ENCODE assay signal across 8 cellular contexts in the genomic region with DNA sequence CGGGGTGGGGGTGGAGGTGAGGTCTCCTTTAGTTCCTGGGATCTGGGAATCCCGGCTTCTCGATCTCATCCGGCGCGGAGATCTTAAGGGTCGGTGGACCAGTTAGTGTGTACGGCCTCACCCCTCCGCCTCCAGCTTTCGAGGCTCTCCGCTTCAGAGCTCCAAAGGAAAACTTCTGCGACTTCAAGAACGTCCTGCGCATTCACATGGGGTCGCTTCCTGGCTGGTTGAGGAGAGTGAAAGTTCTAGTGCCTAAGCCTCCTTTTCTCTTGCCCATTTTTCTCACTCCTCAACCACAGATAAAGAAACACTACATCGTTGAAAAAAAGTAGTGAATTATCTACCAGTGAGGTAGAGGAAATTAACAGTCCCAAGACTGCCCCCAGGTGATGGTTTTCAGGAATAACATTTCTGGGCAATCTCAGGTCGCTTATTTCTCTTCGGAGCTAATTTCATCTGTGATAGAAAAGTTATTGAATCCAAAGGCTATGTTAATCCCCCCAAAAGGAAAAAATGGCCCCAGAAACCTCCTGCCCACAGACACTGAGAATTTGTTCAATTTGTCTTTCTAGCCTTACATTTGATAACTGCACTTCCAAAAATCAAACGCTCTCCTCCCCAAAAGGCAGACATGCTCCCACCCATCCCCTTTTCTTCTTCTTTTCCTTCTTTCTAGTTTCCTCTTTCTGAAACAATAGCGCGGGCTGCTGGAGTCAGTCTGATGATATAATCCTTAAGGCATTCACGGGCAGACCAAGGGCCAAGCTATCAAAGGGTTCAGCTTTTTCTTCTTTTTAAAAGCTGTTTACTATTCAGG. TPM values are rescaled to one million over a fixed set of nuclear protein-coding genes. Genes with fewer than 3 reads are reported as not detected.
DNase-seq lines count a peak whose midpoint lies in the region; ATAC-seq, FAIRE-seq and TF ChIP-seq lines count a peak whose summit lies in the region.

No MANE protein-coding gene starts in this region.

- in situ Hi-C loops in Caki2 (cut with HindIII; ENCODE audit: low pct_unique_long_range_greater_than_20kb, low sequenced_read_pairs): no loop called here

- peak; percentile 40 for DNase-seq in Caki2 (ENCODE audit: low read depth)
- no peak for DNase-seq in GM19239 (ENCODE audit: insufficient read length, low spot score)
- peak; percentile 77 for DNase-seq in LHCN-M2 (ENCODE audit: low read depth)
- DNase-seq in naive B cell: no peak

- no peak overlapping the region for H2AFZ ChIP-seq in SU-DHL-6 (ENCODE audit: low read depth, low read length, severe bottlenecking)

- no peaks in the 10 kb centered on the region for H3K9me3 ChIP-seq in SU-DHL-6 (ENCODE audit: insufficient read depth, low read length)

- H3K27me3 ChIP-seq in SU-DHL-6 (ENCODE audit: low read length): no peaks in the 10 kb centered on the region

- H3K4me3 Mint-ChIP-seq in naive B cell: peak overlapping the region; percentile 68 to 84 (median 78)

- no peaks in the 10 kb centered on the region for H3K79me2 ChIP-seq in SU-DHL-6 (ENCODE audit: insufficient read depth, low read length)

- no peaks in the 10 kb centered on the region for H3K36me3 ChIP-seq in SU-DHL-6 (ENCODE audit: low read length)

- peak; percentile 29 for TF ChIP-seq CTCF in SU-DHL-6 (IDR thresholded peaks at IDR 0.05; ENCODE audit: insufficient read depth, low read length, poor library complexity, severe bottlenecking)

- peak; percentile 92 for FAIRE-seq in GM19239 (lab: Jason Lieb, UNC)

- H3K9me3 Mint-ChIP-seq in naive B cell: peaks cover 0 to 25% (median 8%) of the 10 kb centered on the region in 7 donors

- H3K36me3 Mint-ChIP-seq in naive B cell: peaks cover 15 to 33% of the 10 kb centered on the region in 2 donors

- no peaks in the 10 kb centered on the region for H3F3A ChIP-seq in SU-DHL-6 (ENCODE audit: insufficient read depth)

- H3K27ac Mint-ChIP-seq in naive B cell: peak overlapping the region in 4 of 6 donors; percentile 14 to 80 (median 42)

- peaks cover 74 to 80% (median 78%) of the 10 kb centered on the region in 3 donors for H3K27me3 Mint-ChIP-seq in naive B cell

- no peak overlapping the region for H3K9ac ChIP-seq in SU-DHL-6 (ENCODE audit: low read length)

- H4K20me1 ChIP-seq in SU-DHL-6 (ENCODE audit: low read depth, low read length): no peaks in the 10 kb centered on the region

- H3K4me3 ChIP-seq in SU-DHL-6 (ENCODE audit: insufficient read depth, low read length, poor library complexity, severe bottlenecking): no peak overlapping the region

- ATAC-seq in esophagus mucosa: peak; percentile 55
- ATAC-seq in naive B cell (ENCODE audit: low read depth in 2 of 2): peak; percentile 28
- ATAC-seq in GM19328 (IDR thresholded peaks at IDR 0.05; ENCODE audit: unreplicated experiment): no peak
- ATAC-seq in activated CD4-positive, CD25-positive, alpha-beta regulatory T cell treated with anti-CD3 and anti-CD28 coated beads, Interleukin-2, amount 50 U/mL, for 24 hours: no peak

- no peak overlapping the region for H3K27ac ChIP-seq in SU-DHL-6 (ENCODE audit: low read depth, low read length)

- H3K9me2 ChIP-seq in SU-DHL-6 (replicated peaks; ENCODE audit: insufficient read depth, low read length): no peaks in the 10 kb centered on the region

- no peak overlapping the region for H3K4me2 ChIP-seq in SU-DHL-6 (ENCODE audit: low read depth, low read length, poor library complexity, severe bottlenecking)

- H3K4me1 Mint-ChIP-seq in naive B cell: peaks cover 8 to 19% (median 16%) of the 10 kb centered on the region in 3 donors

RNA-seq across cellular contexts. Expression of a gene that starts 20.5 kb away (rescaled TPM):
- not detected in 2 replicates for total RNA-seq in Caki2 (2014; rRNA removed; shearing (Covaris generic); ENCODE audit: low replicate concordance)
- total RNA-seq in LHCN-M2 (2014; rRNA removed) (14.1 and 20.9 TPM in 2 replicates), esophagus mucosa (not detected)
- 6.2 TPM for polyA plus RNA-seq in LHCN-M2 (2012)
- polyA plus RNA-seq in naive B cell (ENCODE audit: low read depth in 6 of 6): not detected

Comparison
In these comparisons a context has a peak if more than half of its experiments do, and no peak if none do; other contexts are left out.
1. DNase-seq: peak in Caki2 (single experiment) and LHCN-M2 (single experiment); none in GM19239 (single experiment) and naive B cell (single experiment).
2. ATAC-seq: peak in esophagus mucosa (single experiment) and naive B cell (2 of 2); none in GM19328 (single experiment) and activated CD4-positive, CD25-positive, alpha-beta regulatory T cell treated with anti-CD3 and anti-CD28 coated beads, Interleukin-2, amount 50 U/mL, for 24 hours (0 of 2).
3. RNA of a gene that starts 20.5 kb away (total RNA-seq): 14.1 to 20.9 TPM in LHCN-M2; not detected in esophagus mucosa (single experiment) and not detected in Caki2; every median in the first group is over 10 times any median in the second.